8 cellular contexts compared by ENCODE assay signal in genomic region chr10:77637474-77637985, GRCh38. TPM values are rescaled to one million over a fixed set of nuclear protein-coding genes. Genes with fewer than 3 reads are reported as not detected.
A peak's percentile ranks its signal among the peaks of the same experiment; 100 is the strongest.
DNase-seq lines count a peak whose midpoint lies in the region; ATAC-seq and TF ChIP-seq lines count a peak whose summit lies in the region.

Gene KCNMA1 (minus strand): TSS chr10:77637808.

- TF ChIP-seq POLR2A in gastroesophageal sphincter (IDR thresholded peaks at IDR 0.05) = peak; percentile 25 to 49

- no peak within 1 kb of the TSS for H3K27ac ChIP-seq in AG04450 (ENCODE audit: low read depth, low read length)
- H3K27ac ChIP-seq in VCaP = peak within 1 kb of the TSS; percentile 48; the same call in 1 of the 2 replicates
- H3K27ac ChIP-seq in gastroesophageal sphincter = peak within 1 kb of the TSS; percentile 65 to 95 (median 92)

- H3K27me3 ChIP-seq in AG04450 (ENCODE audit: control insufficient read depth, insufficient read depth, low read length) = no peaks in the 10 kb centered on the region
- peaks cover 35% of the 10 kb centered on the region for H3K27me3 ChIP-seq in gastroesophageal sphincter

- TF ChIP-seq CTCF in AG04450 (IDR thresholded peaks at IDR 0.05; ENCODE audit: low read depth, low read length) (no peak), VCaP (conservative IDR thresholded peaks at IDR 0.05) (no peak), gastroesophageal sphincter (IDR thresholded peaks at IDR 0.05) (peak in 3 of 4 experiments; percentile 23 to 30 (median 26)), omental fat pad (IDR thresholded peaks at IDR 0.05) (no peak)

- H3K36me3 ChIP-seq in gastroesophageal sphincter = no peaks in the 10 kb centered on the region

- peaks cover 2 to 76% (median 26%) of the 10 kb centered on the region in 3 donors for H3K4me1 ChIP-seq in gastroesophageal sphincter

- TF ChIP-seq EP300 in gastroesophageal sphincter (IDR thresholded peaks at IDR 0.05) = no peak

- ATAC-seq in GM19351 (IDR thresholded peaks at IDR 0.05; ENCODE audit: unreplicated experiment) (peak; percentile 40), gastroesophageal sphincter (peak; percentile 56), omental fat pad (ENCODE audit: low FRiP score) (no peak), GM21526 (IDR thresholded peaks at IDR 0.05; ENCODE audit: low FRiP score, unreplicated experiment) (no peak), HG03196 (IDR thresholded peaks at IDR 0.05; ENCODE audit: unreplicated experiment) (no peak), GM19455 (IDR thresholded peaks at IDR 0.05; ENCODE audit: unreplicated experiment) (no peak)

- H3K9me3 ChIP-seq in AG04450 (ENCODE audit: control insufficient read depth, insufficient read depth, low read length) = no peaks in the 10 kb centered on the region
- no peaks in the 10 kb centered on the region for H3K9me3 ChIP-seq in gastroesophageal sphincter

- POLR2A ChIA-PET in AG04450 (lab: Yijun Ruan, JAX) = interaction anchor here (0.8 to 1.3 kb wide), 2 partner anchors 132 to 481 kb away, joined by 3 to 4 read pairs; no protein-coding TSS in a partner anchor

- 0% methylated on average over 11 of the region's 66 CpGs; no CpG with 5 or more reads in 1 of the 2 donors for WGBS in gastroesophageal sphincter (ENCODE audit: low coverage in 1 of 2), 2 donors

- no peak for DNase-seq in AG04450 (ENCODE audit: low read depth, low spot score)
- no peak for DNase-seq in omental fat pad (ENCODE audit: low spot score)

- H3K4me3 ChIP-seq in AG04450 (ENCODE audit: low read depth, low read length) (peak within 1 kb of the TSS; percentile 91), gastroesophageal sphincter (peak within 1 kb of the TSS; percentile 81)

- CTCF ChIA-PET in AG04450 (lab: Charles Lee) = interaction anchor here (0.5 to 1.0 kb wide), 4 partner anchors 111 to 472 kb away, joined by 3 to 4 read pairs (median 3); no protein-coding TSS in a partner anchor

RNA-seq across cellular contexts. Expression of gene KCNMA1, which starts in this region (rescaled TPM):
- polyA plus RNA-seq in AG04450 (2011; rRNA removed) = 58.8 and 60.0 TPM in 2 replicates
- polyA minus RNA-seq in AG04450 (2011; rRNA and poly(A)+ RNA removed) = 120 and 127 TPM in 2 replicates
- total RNA-seq in gastroesophageal sphincter (100 to 1,000 TPM; 168 to 389 (median 323) TPM), omental fat pad (10 to 100 TPM; 10.1 to 32.6 (median 20.1) TPM)

Comparison
In these comparisons a context has a peak if more than half of its experiments do, and no peak if none do; other contexts are left out.
1. RNA of gene KCNMA1 (total RNA-seq): 168 to 389 TPM in gastroesophageal sphincter; 10.1 to 32.6 TPM in omental fat pad; every median in the first group is over 4 times any median in the second.
2. CTCF ChIP-seq: peak in gastroesophageal sphincter (3 of 4); none in AG04450 (single experiment), VCaP (single experiment) and omental fat pad (0 of 3).
3. ATAC-seq: peak in GM19351 (single experiment) and gastroesophageal sphincter (single experiment); none in omental fat pad (single experiment), GM21526 (single experiment), HG03196 (single experiment) and GM19455 (single experiment).